Comparison of ENCODE assay signal across 22 cellular contexts in the genomic region with DNA sequence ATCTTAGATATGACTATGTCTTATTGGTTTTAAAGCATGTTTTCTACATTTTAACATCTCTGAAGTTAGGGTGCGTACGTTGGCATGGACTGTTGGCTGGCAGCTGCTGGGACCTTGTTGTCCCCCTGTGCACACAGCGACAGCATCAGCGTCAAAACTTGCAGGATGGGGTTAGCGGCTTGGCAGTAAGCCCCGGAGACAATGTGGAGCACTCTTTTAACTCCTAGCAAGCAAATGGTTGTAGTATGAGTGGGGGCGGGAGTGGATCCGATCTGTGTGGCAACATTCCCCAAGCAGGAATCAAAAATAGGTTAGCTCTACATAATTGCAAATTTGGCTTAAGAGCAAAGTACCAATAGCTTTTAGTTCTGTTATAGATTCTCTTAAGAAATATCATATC.
A peak's percentile ranks its signal among the peaks of the same experiment; 100 is the strongest.
DNase-seq lines count a peak whose midpoint lies in the region; ATAC-seq and TF ChIP-seq lines count a peak whose summit lies in the region.
"Had no signal": no experiment of that assay in that cellular context is flagged by ENCODE, and none has a peak within 500 bp of the region (broad histone marks: within the 10 kb centered on the region; RNA-seq: fewer than 3 reads in every experiment).

No MANE protein-coding gene starts in this region.

- no peak overlapping the region for H3K27ac Mint-ChIP-seq in activated CD4-positive, alpha-beta T cell treated with anti-CD3 and anti-CD28 coated beads, Interleukin-2, amount 10 ng/mL, durations not matched to agents 7 days and 5 days
- H3K27ac Mint-ChIP-seq: IgD-negative memory B cell, T-cell had no signal

- in situ Hi-C loops in astrocyte of the cerebellum (cut with HindIII; ENCODE audit: low sequenced_read_pairs): no loop called here

- DNase-seq in EL (peak; percentile 46), M059J (ENCODE audit: low read depth) (peak; percentile 81), astrocyte of the cerebellum (ENCODE audit: low read depth) (peak; percentile 9), activated gamma-delta T cell treated with Interleukin-2 at 50 U/mL for 16 hours (no peak), Peyer's patch (no peak)
- no peak for DNase-seq in activated CD4-positive, alpha-beta T cell treated with anti-CD3 and anti-CD28 coated beads, Interleukin-2, amount 10 ng/mL, durations not matched to agents 7 days and 5 days
- DNase-seq: DMS79 treated with DMSO at 0.1 percent for 48 hours; GF-D8; HCEC 1CT; Kasumi-1; MV-4-11; NCI-H1417; NCI-H1930; NCI-H2171; NCI-H446; NCI-H69; NK-92 treated with Interleukin-12 subunit alpha and Interleukin-12 subunit beta, amount 100 ng/mL, for 24 hours; T-cell had no signal

- POLR2A ChIA-PET in activated CD4-positive, alpha-beta T cell treated with anti-CD3 and anti-CD28 coated beads, Interleukin-2, amount 10 ng/mL, durations not matched to agents 7 days and 5 days (lab: Charles Lee): no interaction called here

- H3K4me1 ChIP-seq in skeletal muscle satellite cell (ENCODE audit: control insufficient read depth, insufficient read depth, low read length) (peaks cover 33% of the 10 kb centered on the region), Peyer's patch (no peaks in the 10 kb centered on the region)
- H3K4me1 ChIP-seq: BLaER1 treated with 17β-estradiol and CSF1 and Interleukin-3, amounts not matched to agents 10 nM and 100 nM had no signal

- ATAC-seq in GM18909 (IDR thresholded peaks at IDR 0.05; ENCODE audit: poor library complexity, unreplicated experiment): no peak
- ATAC-seq: T-cell had no signal

- H3K27me3 Mint-ChIP-seq in activated CD4-positive, alpha-beta T cell treated with anti-CD3 and anti-CD28 coated beads, Interleukin-2, amount 10 ng/mL, durations not matched to agents 7 days and 5 days: peaks cover 35% of the 10 kb centered on the region

- H3K9me3 ChIP-seq in skeletal muscle satellite cell (replicated peaks; ENCODE audit: low read length) (no peaks in the 10 kb centered on the region), Peyer's patch (no peaks in the 10 kb centered on the region)

- no peaks in the 10 kb centered on the region for H3K4me1 Mint-ChIP-seq in activated CD4-positive, alpha-beta T cell treated with anti-CD3 and anti-CD28 coated beads, Interleukin-2, amount 10 ng/mL, durations not matched to agents 7 days and 5 days
- H3K4me1 Mint-ChIP-seq: IgD-negative memory B cell, T-cell had no signal

- no peaks in the 10 kb centered on the region for H3K36me3 Mint-ChIP-seq in activated CD4-positive, alpha-beta T cell treated with anti-CD3 and anti-CD28 coated beads, Interleukin-2, amount 10 ng/mL, durations not matched to agents 7 days and 5 days (ENCODE audit: low read depth)
- H3K36me3 Mint-ChIP-seq: IgD-negative memory B cell, T-cell had no signal

- CTCF ChIA-PET in activated CD4-positive, alpha-beta T cell treated with anti-CD3 and anti-CD28 coated beads, Interleukin-2, amount 10 ng/mL, durations not matched to agents 7 days and 5 days (lab: Charles Lee): no interaction called here

- H3K4me3 ChIP-seq in astrocyte of the cerebellum (ENCODE audit: low read depth, low read length) (no peak overlapping the region), skeletal muscle satellite cell (ENCODE audit: low read length) (peak overlapping the region; percentile 16), Peyer's patch (no peak overlapping the region)
- H3K4me3 ChIP-seq: BLaER1 treated with 17β-estradiol and CSF1 and Interleukin-3, amounts not matched to agents 10 nM and 100 nM had no signal

- no peaks in the 10 kb centered on the region for H3K9me3 Mint-ChIP-seq in activated CD4-positive, alpha-beta T cell treated with anti-CD3 and anti-CD28 coated beads, Interleukin-2, amount 10 ng/mL, durations not matched to agents 7 days and 5 days

- peak overlapping the region; percentile 74 for H3K4me2 ChIP-seq in skeletal muscle satellite cell (ENCODE audit: low read length)
- H3K4me2 ChIP-seq: BLaER1 treated with 17β-estradiol and CSF1 and Interleukin-3, amounts not matched to agents 10 nM and 100 nM had no signal

- H3K27me3 ChIP-seq in skeletal muscle satellite cell (ENCODE audit: control insufficient read depth, insufficient read depth, low read length) (no peaks in the 10 kb centered on the region), Peyer's patch (no peaks in the 10 kb centered on the region)
- H3K27me3 ChIP-seq: BLaER1 treated with 17β-estradiol and CSF1 and Interleukin-3, amounts not matched to agents 10 nM and 100 nM had no signal

- TF ChIP-seq POLR2A in Peyer's patch (IDR thresholded peaks at IDR 0.05): no peak

- H3K36me3 ChIP-seq in skeletal muscle satellite cell (ENCODE audit: insufficient read depth, low read length) (no peaks in the 10 kb centered on the region), Peyer's patch (no peaks in the 10 kb centered on the region)
- H3K36me3 ChIP-seq: BLaER1 treated with 17β-estradiol and CSF1 and Interleukin-3, amounts not matched to agents 10 nM and 100 nM had no signal

- TF ChIP-seq CTCF in astrocyte of the cerebellum (IDR thresholded peaks at IDR 0.05; ENCODE audit: low read depth, low read length, missing control alignments) (no peak), Peyer's patch (IDR thresholded peaks at IDR 0.05) (no peak)

- no peak overlapping the region for H3K27ac ChIP-seq in Peyer's patch
- H3K27ac ChIP-seq: BLaER1 treated with 17β-estradiol and CSF1 and Interleukin-3, amounts not matched to agents 10 nM and 100 nM had no signal

- H3K9ac ChIP-seq in skeletal muscle satellite cell (ENCODE audit: low read depth, low read length): peak overlapping the region; percentile 63
- H3K9ac ChIP-seq: BLaER1 treated with 17β-estradiol and CSF1 and Interleukin-3, amounts not matched to agents 10 nM and 100 nM had no signal

- H3K4me3 Mint-ChIP-seq in activated CD4-positive, alpha-beta T cell treated with anti-CD3 and anti-CD28 coated beads, Interleukin-2, amount 10 ng/mL, durations not matched to agents 7 days and 5 days: no peak overlapping the region
- H3K4me3 Mint-ChIP-seq: IgD-negative memory B cell, T-cell had no signal

Comparison
In these comparisons a context has a peak if more than half of its experiments do, and no peak if none do; other contexts are left out.
1. DNase-seq: peak in EL (single experiment), M059J (single experiment) and astrocyte of the cerebellum (single experiment); none in activated gamma-delta T cell treated with Interleukin-2 at 50 U/mL for 16 hours (single experiment), Peyer's patch (0 of 3) and activated CD4-positive, alpha-beta T cell treated with anti-CD3 and anti-CD28 coated beads, Interleukin-2, amount 10 ng/mL, durations not matched to agents 7 days and 5 days (single experiment).